2 cellular contexts compared by ENCODE assay signal in the genomic region with DNA sequence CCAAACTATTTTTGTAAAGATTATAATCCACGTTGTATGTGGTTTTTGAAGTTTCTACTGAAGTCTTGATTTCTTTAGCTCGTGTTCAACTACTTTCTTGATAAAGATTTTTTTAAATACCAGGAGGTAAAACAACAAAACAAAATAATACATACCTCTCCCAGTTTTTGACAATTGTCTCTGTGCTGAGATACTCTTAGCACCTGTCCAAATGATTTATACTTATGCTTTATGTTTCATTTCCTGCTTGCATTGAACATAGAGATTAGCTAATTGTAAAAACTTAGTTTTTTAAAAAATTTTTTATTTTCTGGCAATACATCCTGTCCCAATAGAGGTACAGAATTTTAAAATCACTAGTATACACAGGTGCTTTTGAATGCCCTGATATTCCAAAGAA.
TF ChIP-seq lines count a peak whose summit lies in the region.

No MANE protein-coding gene starts in this region.

TF ChIP-seq in K562, 482 proteins besides CTCF, POLR2A, EP300 and RAD21 (continued from another document and continues in another):
- TF ChIP-seq THRB (CRISPR knock-in tag; conservative IDR thresholded peaks at IDR 0.05) (no peak), TAF15 (IDR thresholded peaks at IDR 0.05; ENCODE audit: low read depth, low read length) (no peak), CHD2 (IDR thresholded peaks at IDR 0.05; ENCODE audit: low read depth, low read length) (no peak), DIDO1 (tag; IDR thresholded peaks at IDR 0.05; ENCODE audit: low read depth) (no peak), ZNF184 (CRISPR knock-in tag; IDR thresholded peaks at IDR 0.05) (no peak), TFE3 (CRISPR knock-in tag; IDR thresholded peaks at IDR 0.05) (no peak), MEIS2 (IDR thresholded peaks at IDR 0.05; ENCODE audit: partially characterized antibody) (peak; percentile 69), USF2 (CRISPR knock-in tag; IDR thresholded peaks at IDR 0.05) (no peak), ZBTB2 (IDR thresholded peaks at IDR 0.05) (no peak), HMGN3 (IDR thresholded peaks at IDR 0.05; ENCODE audit: borderline replicate concordance, extremely low read depth, insufficient read length, low read depth, low read length) (no peak), RBM14 (IDR thresholded peaks at IDR 0.05; ENCODE audit: borderline replicate concordance, insufficient read depth, low read depth, low read length) (no peak), SOX6 (IDR thresholded peaks at IDR 0.05) (no peak), ZNF561 (CRISPR knock-in tag; conservative IDR thresholded peaks at IDR 0.05) (no peak), MYC (IDR thresholded peaks at IDR 0.05; ENCODE audit: low read depth, low read length) (no peak), MYC (CRISPR knock-in tag; IDR thresholded peaks at IDR 0.05; ENCODE audit: borderline replicate concordance, low read depth) (no peak), HNRNPUL1 (IDR thresholded peaks at IDR 0.05; ENCODE audit: low read length) (no peak), PKNOX1 (IDR thresholded peaks at IDR 0.05) (peak; percentile 72), ZBTB34 (CRISPR knock-in tag; IDR thresholded peaks at IDR 0.05) (no peak), MECOM (CRISPR knock-in tag; IDR thresholded peaks at IDR 0.05) (no peak)
- TF ChIP-seq, protein P1, sequence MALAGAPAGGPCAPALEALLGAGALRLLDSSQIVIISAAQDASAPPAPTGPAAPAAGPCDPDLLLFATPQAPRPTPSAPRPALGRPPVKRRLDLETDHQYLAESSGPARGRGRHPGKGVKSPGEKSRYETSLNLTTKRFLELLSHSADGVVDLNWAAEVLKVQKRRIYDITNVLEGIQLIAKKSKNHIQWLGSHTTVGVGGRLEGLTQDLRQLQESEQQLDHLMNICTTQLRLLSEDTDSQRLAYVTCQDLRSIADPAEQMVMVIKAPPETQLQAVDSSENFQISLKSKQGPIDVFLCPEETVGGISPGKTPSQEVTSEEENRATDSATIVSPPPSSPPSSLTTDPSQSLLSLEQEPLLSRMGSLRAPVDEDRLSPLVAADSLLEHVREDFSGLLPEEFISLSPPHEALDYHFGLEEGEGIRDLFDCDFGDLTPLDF (CRISPR knock-in tag; IDR thresholded peaks at IDR 0.05), result no peak

TF ChIP-seq in HepG2, 621 proteins besides CTCF, POLR2A, EP300 and RAD21 (continued from another document):
- TF ChIP-seq ZNF142 (CRISPR knock-in tag; IDR thresholded peaks at IDR 0.05) (no peak), BATF2 (CRISPR knock-in tag; IDR thresholded peaks at IDR 0.05) (no peak), SRSF1 (optimal IDR thresholded peaks at IDR 0.05; ENCODE audit: low read depth, low read length) (no peak), PHF5A (CRISPR knock-in tag; IDR thresholded peaks at IDR 0.05; ENCODE audit: low read depth, unreplicated experiment) (no peak), ZNF543 (CRISPR knock-in tag; IDR thresholded peaks at IDR 0.05) (no peak), XBP1 (CRISPR knock-in tag; IDR thresholded peaks at IDR 0.05) (no peak), ZSCAN29 (CRISPR knock-in tag; conservative IDR thresholded peaks at IDR 0.05) (no peak), TP53 (CRISPR knock-in tag; conservative IDR thresholded peaks at IDR 0.05) (no peak), ZNF550 (CRISPR knock-in tag; IDR thresholded peaks at IDR 0.05; ENCODE audit: borderline replicate concordance) (no peak), NBN (conservative IDR thresholded peaks at IDR 0.05) (no peak), ETV6 (CRISPR knock-in tag; conservative IDR thresholded peaks at IDR 0.05) (no peak), ZNF839 (CRISPR knock-in tag; IDR thresholded peaks at IDR 0.05; ENCODE audit: borderline replicate concordance) (no peak)
- TF ChIP-seq, protein P2, sequence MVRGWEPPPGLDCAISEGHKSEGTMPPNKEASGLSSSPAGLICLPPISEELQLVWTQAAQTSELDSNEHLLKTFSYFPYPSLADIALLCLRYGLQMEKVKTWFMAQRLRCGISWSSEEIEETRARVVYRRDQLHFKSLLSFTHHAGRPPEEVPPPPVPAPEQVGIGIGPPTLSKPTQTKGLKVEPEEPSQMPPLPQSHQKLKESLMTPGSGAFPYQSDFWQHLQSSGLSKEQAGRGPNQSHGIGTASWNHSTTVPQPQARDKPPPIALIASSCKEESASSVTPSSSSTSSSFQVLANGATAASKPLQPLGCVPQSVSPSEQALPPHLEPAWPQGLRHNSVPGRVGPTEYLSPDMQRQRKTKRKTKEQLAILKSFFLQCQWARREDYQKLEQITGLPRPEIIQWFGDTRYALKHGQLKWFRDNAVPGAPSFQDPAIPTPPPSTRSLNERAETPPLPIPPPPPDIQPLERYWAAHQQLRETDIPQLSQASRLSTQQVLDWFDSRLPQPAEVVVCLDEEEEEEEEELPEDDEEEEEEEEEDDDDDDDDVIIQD (CRISPR knock-in tag; IDR thresholded peaks at IDR 0.05; ENCODE audit: low read depth), result no peak
